12 cellular contexts compared by ENCODE assay signal in the genomic region with DNA sequence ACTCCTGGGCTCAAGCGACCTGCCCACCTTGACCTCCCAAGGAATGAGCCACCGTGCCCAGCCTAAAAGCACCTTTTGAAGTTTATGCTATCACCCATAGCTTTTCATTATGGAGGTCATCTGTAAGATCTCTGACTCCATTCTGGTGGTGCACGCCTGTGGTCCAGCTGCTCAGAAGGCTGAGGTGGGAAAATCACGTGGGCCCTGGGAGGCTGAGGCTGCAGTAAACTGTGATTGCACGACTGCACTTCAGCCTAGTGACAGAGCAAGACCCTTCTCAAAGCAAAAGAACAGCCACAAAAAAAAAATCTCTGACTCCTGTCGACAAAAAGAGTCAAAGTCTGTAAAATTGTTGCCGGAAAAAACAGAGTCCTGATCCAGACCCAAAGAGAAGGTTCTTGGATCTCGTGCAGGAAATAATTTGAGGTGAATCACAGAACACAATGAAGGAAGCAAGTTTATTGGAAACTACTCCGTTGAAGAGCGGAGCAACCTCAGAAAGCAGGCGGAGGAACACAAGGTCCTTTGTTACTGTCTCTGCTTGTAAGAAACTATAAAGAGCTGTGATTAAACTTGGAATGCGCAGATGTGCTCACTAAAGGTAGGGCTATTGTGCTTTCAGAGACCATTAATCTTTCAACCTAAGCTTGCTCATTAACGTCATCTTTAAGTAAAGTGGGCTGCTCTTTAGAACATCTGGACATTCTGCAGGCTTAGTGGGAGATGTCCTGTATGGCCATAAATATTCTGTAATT. TPM values are rescaled to one million over a fixed set of nuclear protein-coding genes. Genes with fewer than 3 reads are reported as not detected.
DNase-seq lines count a peak whose midpoint lies in the region; ATAC-seq, FAIRE-seq and TF ChIP-seq lines count a peak whose summit lies in the region.
"Had no signal": no experiment of that assay in that cellular context is flagged by ENCODE, and none has a peak within 500 bp of the region (broad histone marks: within the 10 kb centered on the region; RNA-seq: fewer than 3 reads in every experiment).

No MANE protein-coding gene starts in this region.

- no peaks in the 10 kb centered on the region for H4K20me1 ChIP-seq in HepG2 (ENCODE audit: insufficient read depth, low read length)

- FAIRE-seq in HepG2 (lab: Jason Lieb, UNC), result no peak
- FAIRE-seq: TTC549 had no signal

- 50% methylated on average over 13 of the region's 13 CpGs for WGBS in HepG2 (ENCODE audit: low lambda C conversion rate)
- WGBS in right lobe of liver (ENCODE audit: insufficient coverage, low coverage, low lambda C conversion rate, missing lambda C conversion rate), result 74% methylated on average over 13 of the region's 13 CpGs
- 87 to 94% methylated on average over 11 of the region's 13 CpGs for WGBS in mesodermal cell (ENCODE audit: insufficient coverage in 2 of 2), 2 experiments
- WGBS in tibial nerve, 2 donors, result 34 to 40% methylated on average over 13 of the region's 13 CpGs

- in situ Hi-C loops in HepG2 (cut with HindIII; ENCODE audit: extremely low pct_ligation_motif_present, low pct_unique_long_range_greater_than_20kb), result no loop called here

- H3K27me3 ChIP-seq in HepG2 (ENCODE audit: control insufficient read depth in 1 of 2, insufficient read depth in 2 of 2, low read length in 2 of 2) (no peaks in the 10 kb centered on the region; a peak in 1 of 5 replicates), right lobe of liver (no peaks in the 10 kb centered on the region), vagina (no peaks in the 10 kb centered on the region), tibial nerve (no peaks in the 10 kb centered on the region)

- H3K9me3 ChIP-seq in HepG2 (ENCODE audit: low read length) (no peaks in the 10 kb centered on the region), right lobe of liver (no peaks in the 10 kb centered on the region), mesodermal cell (ENCODE audit: control insufficient read depth, low read length) (no peaks in the 10 kb centered on the region), vagina (no peaks in the 10 kb centered on the region), tibial nerve (no peaks in the 10 kb centered on the region)

- TF ChIP-seq EP300 in HepG2 (IDR thresholded peaks at IDR 0.05; ENCODE audit: low read depth in 2 of 2, low read length in 2 of 2), result no peak
- no peak for TF ChIP-seq EP300 in HepG2 (CRISPR knock-in tag; IDR thresholded peaks at IDR 0.05; ENCODE audit: borderline replicate concordance)
- TF ChIP-seq EP300 in tibial nerve (IDR thresholded peaks at IDR 0.05), result no peak

- intact Hi-C loops in HepG2 (cut with micrococcal nuclease; ENCODE audit: unreplicated experiment) (loop anchor here (5.0 kb wide), 1 partner anchor 68 kb away; no protein-coding TSS in a partner anchor), right lobe of liver (cut with DNase I) (no loop called here), vagina (cut with DNase I) (no loop called here)
- intact Hi-C loops in activated CD8-positive, alpha-beta T cell treated with anti-CD3 and anti-CD28 coated beads for 36 hours (cut with micrococcal nuclease), result loop anchor here (5.0 kb wide), 2 partner anchors 68 to 273 kb away; no protein-coding TSS in a partner anchor

- TF ChIP-seq CTCF in HepG2 (CRISPR knock-in tag; IDR thresholded peaks at IDR 0.05) (no peak), right lobe of liver (IDR thresholded peaks at IDR 0.05) (no peak), vagina (IDR thresholded peaks at IDR 0.05) (no peak), tibial nerve (IDR thresholded peaks at IDR 0.05) (no peak)
- TF ChIP-seq CTCF in activated CD8-positive, alpha-beta T cell treated with anti-CD3 and anti-CD28 coated beads for 36 hours (IDR thresholded peaks at IDR 0.05), result no peak

- TF ChIP-seq RAD21 in HepG2 (CRISPR knock-in tag; IDR thresholded peaks at IDR 0.05), result no peak

- no TSS peak for BruUV-seq in HepG2 (replicated peaks; lab: Mats Ljungman, UMichigan)

- H3K4me3 Mint-ChIP-seq in activated CD8-positive, alpha-beta T cell treated with anti-CD3 and anti-CD28 coated beads for 36 hours, result peak overlapping the region; percentile 35

- H3K27ac Mint-ChIP-seq in activated CD8-positive, alpha-beta T cell treated with anti-CD3 and anti-CD28 coated beads for 36 hours, result no peak overlapping the region

- H3K27ac ChIP-seq in HepG2 (ENCODE audit: extremely low read length, insufficient read depth, low read length) (peak overlapping the region; percentile 0), right lobe of liver (no peak overlapping the region), mesodermal cell (ENCODE audit: low read depth, low read length, severe bottlenecking) (peak overlapping the region; percentile 20), vagina (peak overlapping the region; percentile 46), tibial nerve (peak overlapping the region in 2 of 4 donors; percentile 38 to 49)

- H3K4me1 ChIP-seq in HepG2 (ENCODE audit: insufficient read depth, low read length) (peaks cover 32% of the 10 kb centered on the region), right lobe of liver (peaks cover 0 to 14% (median 6%) of the 10 kb centered on the region in 4 donors), mesodermal cell (ENCODE audit: control insufficient read depth, insufficient read depth, low read length, poor library complexity, severe bottlenecking) (peaks cover 5% of the 10 kb centered on the region), vagina (peaks cover 36% of the 10 kb centered on the region), tibial nerve (peaks cover 0 to 33% (median 13%) of the 10 kb centered on the region in 4 donors)

- no peak overlapping the region for H2AFZ ChIP-seq in HepG2 (ENCODE audit: low read length)

- peaks cover 20% of the 10 kb centered on the region for H3K4me1 Mint-ChIP-seq in activated CD8-positive, alpha-beta T cell treated with anti-CD3 and anti-CD28 coated beads for 36 hours (ENCODE audit: low read depth)

- peaks cover 13% of the 10 kb centered on the region for H3K36me3 Mint-ChIP-seq in activated CD8-positive, alpha-beta T cell treated with anti-CD3 and anti-CD28 coated beads for 36 hours (ENCODE audit: low read depth)

- POLR2A ChIA-PET in HepG2 (lab: Yijun Ruan, JAX), result interaction anchor here (2.3 kb wide), 1 partner anchor 9 kb away, joined by 9 read pairs; no protein-coding TSS in a partner anchor
- POLR2A ChIA-PET in activated CD8-positive, alpha-beta T cell treated with anti-CD3 and anti-CD28 coated beads for 36 hours (lab: Charles Lee), result interaction anchor here (1.0 to 1.3 kb wide), 2 partner anchors 15 to 275 kb away, joined by 3 read pairs; partner anchors contain the start of gene RPS6

- ATAC-seq in HepG2 (no peak), right lobe of liver (no peak), GM19397 (IDR thresholded peaks at IDR 0.05; ENCODE audit: unreplicated experiment) (no peak)
- no peak for ATAC-seq in activated CD8-positive, alpha-beta T cell treated with anti-CD3 and anti-CD28 coated beads for 36 hours

- TF ChIP-seq POLR2A in HepG2 (IDR thresholded peaks at IDR 0.05; ENCODE audit: insufficient read depth in 1 of 2, low read depth in 2 of 2, low read length in 2 of 2) (no peak), right lobe of liver (IDR thresholded peaks at IDR 0.05) (no peak), vagina (IDR thresholded peaks at IDR 0.05) (no peak), tibial nerve (IDR thresholded peaks at IDR 0.05) (no peak)

- H3K27me3 Mint-ChIP-seq in activated CD8-positive, alpha-beta T cell treated with anti-CD3 and anti-CD28 coated beads for 36 hours, result no peaks in the 10 kb centered on the region

- H3K9ac ChIP-seq in HepG2 (ENCODE audit: insufficient read depth, low read depth, low read length), result peak overlapping the region; percentile 29; the same call in 1 of the 2 replicates

- no peaks in the 10 kb centered on the region for H3K9me3 Mint-ChIP-seq in activated CD8-positive, alpha-beta T cell treated with anti-CD3 and anti-CD28 coated beads for 36 hours

- DNase-seq in HepG2 (ENCODE audit: low spot score) (no peak), right lobe of liver (no peak), vagina (ENCODE audit: extremely low spot score in 2 of 2) (no peak), tibial nerve (ENCODE audit: low spot score in 2 of 2) (no peak), dedifferentiated amniotic fluid mesenchymal stem cell (ENCODE audit: extremely low spot score) (no peak)
- DNase-seq in activated CD8-positive, alpha-beta T cell treated with anti-CD3 and anti-CD28 coated beads for 36 hours, result no peak
- DNase-seq: EL, NCI-H1105 treated with DMSO at 0.1 percent for 48 hours, NCI-H526 treated with DMSO at 0.1 percent for 48 hours had no signal

- peaks cover 28% of the 10 kb centered on the region for H3K79me2 ChIP-seq in HepG2 (ENCODE audit: insufficient read depth, low read length)

- CTCF ChIA-PET in HepG2 (lab: Yijun Ruan, JAX; ENCODE audit: low intra/inter-chr PET ratio, low total read pairs), result no interaction called here
- CTCF ChIA-PET in activated CD8-positive, alpha-beta T cell treated with anti-CD3 and anti-CD28 coated beads for 36 hours (lab: Charles Lee), result interaction anchor here (0.7 to 1.9 kb wide), 3 partner anchors 69 to 360 kb away, joined by 3 to 8 read pairs (median 4); no protein-coding TSS in a partner anchor

- H3K36me3 ChIP-seq in HepG2 (replicated peaks in 1 of 2; ENCODE audit: control insufficient read depth in 1 of 2, insufficient read depth in 2 of 2, low read length in 2 of 2) (no peaks in the 10 kb centered on the region), right lobe of liver (no peaks in the 10 kb centered on the region), mesodermal cell (ENCODE audit: control insufficient read depth, insufficient read depth, low read length) (peaks cover 8% of the 10 kb centered on the region), vagina (no peaks in the 10 kb centered on the region), tibial nerve (no peaks in the 10 kb centered on the region)

- H3K4me2 ChIP-seq in HepG2 (ENCODE audit: low read depth, low read length), result peak overlapping the region; percentile 14

- H3K4me3 ChIP-seq in HepG2 (replicated peaks in 1 of 3; ENCODE audit: insufficient read depth in 1 of 3, low read depth in 2 of 3, low read length in 3 of 3) (no peak overlapping the region), right lobe of liver (no peak overlapping the region), mesodermal cell (ENCODE audit: extremely low read depth, insufficient read depth, low read length, poor library complexity, severe bottlenecking) (no peak overlapping the region), vagina (no peak overlapping the region), tibial nerve (no peak overlapping the region)

RNA-seq across cellular contexts. Expression of gene HAUS6, which starts 2.0 kb away (rescaled TPM):
- 31.1 and 51.3 TPM in 2 replicates for total RNA-seq in HepG2 (2016; rRNA removed; fragmentation: Illumina TruSeq; extraction: Trizol)
- total RNA-seq in HepG2 (2016; cell fraction: cytosol; rRNA removed; fragmentation: Illumina TruSeq; extraction: Trizol; ENCODE audit: low read depth), result 8.8 and 9.4 TPM in 2 replicates
- 28.3 and 49.0 TPM in 2 replicates for total RNA-seq in HepG2 (2016; cell fraction: insoluble cytoplasmic fraction; rRNA removed; fragmentation: Illumina TruSeq; extraction: Trizol)
- 13.2 and 16.4 TPM in 2 replicates for total RNA-seq in HepG2 (2016; cell fraction: membrane; rRNA removed; fragmentation: Illumina TruSeq; extraction: Trizol)
- 28.7 and 30.6 TPM in 2 replicates for total RNA-seq in HepG2 (2016; cell fraction: nucleus; rRNA removed; fragmentation: Illumina TruSeq; extraction: Trizol)
- 6.2 and 9.8 TPM in 2 replicates for polyA plus RNA-seq in HepG2 (2011; rRNA removed)
- polyA plus RNA-seq in HepG2 (2011; cell fraction: cytosol; rRNA removed), result 3.9 and 4.5 TPM in 2 replicates
- polyA plus RNA-seq in HepG2 (2011; cell fraction: nucleus; rRNA removed), result 5.5 and 6.2 TPM in 2 replicates
- 8.1 and 13.3 TPM in 2 replicates for polyA plus RNA-seq in HepG2 (2012)
- polyA plus RNA-seq in HepG2 (2016; cell fraction: cytosol; fragmentation: Illumina TruSeq; extraction: Trizol; ENCODE audit: low read depth), result 0.77 and 1.1 TPM in 2 replicates
- 25.0 and 27.9 TPM in 2 replicates for polyA plus RNA-seq in HepG2 (2016; cell fraction: insoluble cytoplasmic fraction; fragmentation: Illumina TruSeq; extraction: Trizol; ENCODE audit: low read depth)
- polyA plus RNA-seq in HepG2 (2016; cell fraction: membrane; fragmentation: Illumina TruSeq; extraction: Trizol; ENCODE audit: low read depth), result 3.1 and 3.4 TPM in 2 replicates
- polyA plus RNA-seq in HepG2 (2016; cell fraction: nucleus; fragmentation: Illumina TruSeq; extraction: Trizol; ENCODE audit: insufficient read depth, low read depth), result 36.4 and 41.0 TPM in 2 replicates
- polyA minus RNA-seq in HepG2 (2011; rRNA and poly(A)+ RNA removed; ENCODE audit: low replicate concordance), result 10.4 and 16.3 TPM in 2 replicates
- 9.9 and 12.0 TPM in 2 replicates for polyA minus RNA-seq in HepG2 (2011; cell fraction: cytosol; rRNA and poly(A)+ RNA removed)
- 21.0 and 21.8 TPM in 2 replicates for polyA minus RNA-seq in HepG2 (2011; cell fraction: nucleus; rRNA and poly(A)+ RNA removed)
- 1 to 10 TPM; 2.9 to 8.1 (median 4.3) TPM for total RNA-seq in right lobe of liver
- 10 to 100 TPM; 30.8 to 35.8 TPM for total RNA-seq in activated CD8-positive, alpha-beta T cell treated with anti-CD3 and anti-CD28 coated beads for 36 hours
- 24.3 TPM for polyA plus RNA-seq in mesodermal cell (2013, experiment 1 of 2)
- polyA plus RNA-seq in mesodermal cell (2013, experiment 2 of 2), result 25.6 TPM
- 7.1 TPM for total RNA-seq in vagina
- total RNA-seq in tibial nerve, result 10 to 100 TPM; 10.1 to 37.1 (median 11.2) TPM

RNA-seq across cellular contexts. Expression of gene PLIN2, which starts 22.6 kb away (rescaled TPM):
- total RNA-seq in HepG2 (2016; rRNA removed; fragmentation: Illumina TruSeq; extraction: Trizol) (173 and 246 TPM in 2 replicates), right lobe of liver (1,000 to 10,000 TPM in 2 of 6 experiments, 100 to 1,000 TPM in 4; 151 to 2,070 (median 532) TPM), vagina (367 TPM), tibial nerve (100 to 1,000 TPM in 3 of 4 donors, 10 to 100 TPM in 1; 64.7 to 595 (median 148) TPM)
- 50.1 and 56.5 TPM in 2 replicates for total RNA-seq in HepG2 (2016; cell fraction: cytosol; rRNA removed; fragmentation: Illumina TruSeq; extraction: Trizol; ENCODE audit: low read depth)
- 166 and 239 TPM in 2 replicates for total RNA-seq in HepG2 (2016; cell fraction: insoluble cytoplasmic fraction; rRNA removed; fragmentation: Illumina TruSeq; extraction: Trizol)
- total RNA-seq in HepG2 (2016; cell fraction: membrane; rRNA removed; fragmentation: Illumina TruSeq; extraction: Trizol), result 84.9 and 96.5 TPM in 2 replicates
- total RNA-seq in HepG2 (2016; cell fraction: nucleus; rRNA removed; fragmentation: Illumina TruSeq; extraction: Trizol), result 91.2 and 93.1 TPM in 2 replicates
- 822 and 951 TPM in 2 replicates for polyA plus RNA-seq in HepG2 (2011; rRNA removed)
- polyA plus RNA-seq in HepG2 (2011; cell fraction: cytosol; rRNA removed), result 1,188 and 1,378 TPM in 2 replicates
- 444 and 605 TPM in 2 replicates for polyA plus RNA-seq in HepG2 (2011; cell fraction: nucleus; rRNA removed)
- polyA plus RNA-seq in HepG2 (2012), result 656 and 669 TPM in 2 replicates
- 43.1 and 46.9 TPM in 2 replicates for polyA plus RNA-seq in HepG2 (2016; cell fraction: cytosol; fragmentation: Illumina TruSeq; extraction: Trizol; ENCODE audit: low read depth)
- polyA plus RNA-seq in HepG2 (2016; cell fraction: insoluble cytoplasmic fraction; fragmentation: Illumina TruSeq; extraction: Trizol; ENCODE audit: low read depth), result 237 and 238 TPM in 2 replicates
- polyA plus RNA-seq in HepG2 (2016; cell fraction: membrane; fragmentation: Illumina TruSeq; extraction: Trizol; ENCODE audit: low read depth), result 58.7 and 59.1 TPM in 2 replicates
- polyA plus RNA-seq in HepG2 (2016; cell fraction: nucleus; fragmentation: Illumina TruSeq; extraction: Trizol; ENCODE audit: insufficient read depth, low read depth), result 110 and 124 TPM in 2 replicates
- polyA minus RNA-seq in HepG2 (2011; rRNA and poly(A)+ RNA removed; ENCODE audit: low replicate concordance), result 19.7 and 3,602 TPM in 2 replicates
- 634 and 723 TPM in 2 replicates for polyA minus RNA-seq in HepG2 (2011; cell fraction: cytosol; rRNA and poly(A)+ RNA removed)
- 230 and 413 TPM in 2 replicates for polyA minus RNA-seq in HepG2 (2011; cell fraction: nucleus; rRNA and poly(A)+ RNA removed)
- 100 to 1,000 TPM; 126 TPM for total RNA-seq in activated CD8-positive, alpha-beta T cell treated with anti-CD3 and anti-CD28 coated beads for 36 hours
- 106 TPM for polyA plus RNA-seq in mesodermal cell (2013, experiment 1 of 2)
- 110 TPM for polyA plus RNA-seq in mesodermal cell (2013, experiment 2 of 2)

RNA-seq across cellular contexts. Expression of gene RRAGA, which starts 55.5 kb away (rescaled TPM):
- total RNA-seq in HepG2 (2016; rRNA removed; fragmentation: Illumina TruSeq; extraction: Trizol) (37.5 and 56.9 TPM in 2 replicates), right lobe of liver (10 to 100 TPM; 34.3 to 47.0 (median 38.9) TPM), vagina (68.0 TPM), tibial nerve (10 to 100 TPM; 51.9 to 64.7 (median 58.5) TPM)
- 6.6 and 6.8 TPM in 2 replicates for total RNA-seq in HepG2 (2016; cell fraction: cytosol; rRNA removed; fragmentation: Illumina TruSeq; extraction: Trizol; ENCODE audit: low read depth)
- 38.7 and 57.2 TPM in 2 replicates for total RNA-seq in HepG2 (2016; cell fraction: insoluble cytoplasmic fraction; rRNA removed; fragmentation: Illumina TruSeq; extraction: Trizol)
- 18.8 and 19.2 TPM in 2 replicates for total RNA-seq in HepG2 (2016; cell fraction: membrane; rRNA removed; fragmentation: Illumina TruSeq; extraction: Trizol)
- 22.5 and 23.0 TPM in 2 replicates for total RNA-seq in HepG2 (2016; cell fraction: nucleus; rRNA removed; fragmentation: Illumina TruSeq; extraction: Trizol)
- polyA plus RNA-seq in HepG2 (2011; rRNA removed), result 81.5 and 118 TPM in 2 replicates
- polyA plus RNA-seq in HepG2 (2011; cell fraction: cytosol; rRNA removed), result 92.8 and 95.4 TPM in 2 replicates
- polyA plus RNA-seq in HepG2 (2011; cell fraction: nucleus; rRNA removed), result 23.1 and 24.7 TPM in 2 replicates
- 56.3 and 67.6 TPM in 2 replicates for polyA plus RNA-seq in HepG2 (2012)
- polyA plus RNA-seq in HepG2 (2016; cell fraction: cytosol; fragmentation: Illumina TruSeq; extraction: Trizol; ENCODE audit: low read depth), result 7.6 and 7.7 TPM in 2 replicates
- polyA plus RNA-seq in HepG2 (2016; cell fraction: insoluble cytoplasmic fraction; fragmentation: Illumina TruSeq; extraction: Trizol; ENCODE audit: low read depth), result 108 TPM in 2 replicates
- polyA plus RNA-seq in HepG2 (2016; cell fraction: membrane; fragmentation: Illumina TruSeq; extraction: Trizol; ENCODE audit: low read depth), result 15.3 and 17.5 TPM in 2 replicates
- polyA plus RNA-seq in HepG2 (2016; cell fraction: nucleus; fragmentation: Illumina TruSeq; extraction: Trizol; ENCODE audit: insufficient read depth, low read depth), result 47.7 and 50.3 TPM in 2 replicates
- polyA minus RNA-seq in HepG2 (2011; rRNA and poly(A)+ RNA removed; ENCODE audit: low replicate concordance), result 51.0 and 104 TPM in 2 replicates
- 52.6 and 58.3 TPM in 2 replicates for polyA minus RNA-seq in HepG2 (2011; cell fraction: cytosol; rRNA and poly(A)+ RNA removed)
- polyA minus RNA-seq in HepG2 (2011; cell fraction: nucleus; rRNA and poly(A)+ RNA removed), result 32.3 and 32.6 TPM in 2 replicates
- total RNA-seq in activated CD8-positive, alpha-beta T cell treated with anti-CD3 and anti-CD28 coated beads for 36 hours, result 10 to 100 TPM; 53.6 to 56.3 TPM
- polyA plus RNA-seq in mesodermal cell (2013, experiment 1 of 2), result 83.9 TPM
- polyA plus RNA-seq in mesodermal cell (2013, experiment 2 of 2), result 74.8 TPM

Comparison
In these comparisons a context has a peak if more than half of its experiments do, and no peak if none do; other contexts are left out.
1. H3K27ac ChIP-seq: peak in HepG2 (single experiment), mesodermal cell (single experiment) and vagina (single experiment); none in right lobe of liver (0 of 3).
2. intact Hi-C loops: an anchor here in HepG2 (5.0 kb wide) and activated CD8-positive, alpha-beta T cell treated with anti-CD3 and anti-CD28 coated beads for 36 hours (5.0 kb wide); none called in right lobe of liver and vagina.